ENCODE assay signal across 17 cellular contexts in the genomic region with DNA sequence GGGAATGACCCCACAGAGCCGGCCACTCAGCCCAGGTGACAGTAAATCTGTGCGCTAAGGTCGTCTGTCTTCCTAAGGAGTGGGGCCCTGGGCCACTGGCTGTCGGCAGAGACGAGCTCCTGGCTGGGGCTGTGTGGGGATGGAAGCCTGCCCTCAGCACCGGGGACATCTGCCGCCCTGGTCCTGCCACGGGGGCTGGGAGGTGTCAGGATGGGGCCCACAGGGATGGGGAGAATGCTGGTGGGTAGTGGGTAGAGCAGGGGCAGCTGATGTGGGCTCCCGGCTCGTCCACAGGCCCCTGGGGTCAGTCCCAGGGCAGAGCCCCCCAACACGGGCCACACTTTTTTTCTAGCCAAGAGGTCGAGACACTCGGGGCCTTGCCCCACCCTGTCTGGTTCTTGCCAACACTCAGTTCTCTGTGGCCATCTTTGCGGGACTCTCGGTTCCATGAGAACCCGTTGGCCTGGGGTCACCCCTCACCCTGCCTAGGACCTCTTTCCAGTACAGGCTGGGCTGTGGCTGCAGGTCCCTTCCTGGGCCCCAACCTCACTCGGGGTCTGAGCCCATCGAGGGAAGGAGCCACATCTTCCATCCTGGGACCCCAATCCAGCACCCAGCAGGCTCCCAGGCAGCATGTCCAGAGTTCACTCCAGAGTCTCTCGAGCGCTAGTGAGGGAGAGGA. TPM values are rescaled to one million over a fixed set of nuclear protein-coding genes. Genes with fewer than 3 reads are reported as not detected.
DNase-seq lines count a peak whose midpoint lies in the region; ATAC-seq, FAIRE-seq and TF ChIP-seq lines count a peak whose summit lies in the region.
"Had no signal": no experiment of that assay in that cellular context is flagged by ENCODE, and none has a peak within 500 bp of the region (broad histone marks: within the 10 kb centered on the region; RNA-seq: fewer than 3 reads in every experiment).

No MANE protein-coding gene starts in this region.

- H3K36me3 ChIP-seq in kidney (ENCODE audit: control insufficient read depth in 1 of 2, insufficient read depth in 2 of 2, low read length in 2 of 2): no peaks in the 10 kb centered on the region
- H3K36me3 ChIP-seq in PC-9 (ENCODE audit: low read depth): no peaks in the 10 kb centered on the region
- H3K36me3 ChIP-seq: BE2C, Peyer's patch had no signal

- BruUV-seq in PC-9 (replicated peaks; lab: Mats Ljungman, UMichigan): no TSS peak

- H3K27ac ChIP-seq in kidney (ENCODE audit: low read depth in 2 of 2, low read length in 2 of 2): no peak overlapping the region
- H3K27ac ChIP-seq in PC-9: no peak overlapping the region
- H3K27ac ChIP-seq: Peyer's patch had no signal

- no peak overlapping the region for H2AFZ ChIP-seq in PC-9

- TF ChIP-seq CTCF in kidney (IDR thresholded peaks at IDR 0.05; ENCODE audit: borderline replicate concordance, extremely low read depth, insufficient read depth): no peak
- no peak for TF ChIP-seq CTCF in PC-9 (conservative IDR thresholded peaks at IDR 0.05)

- intact Hi-C loops in Right ventricle myocardium inferior (cut with DNase I) (no loop called here), left ventricle myocardium superior (cut with micrococcal nuclease) (no loop called here), kidney (cut with DNase I) (no loop called here), posterior vena cava (cut with DNase I) (loop anchor here in 1 of 2 donors (10.0 kb wide), 1 partner anchor 76 kb away; the partner anchor contains the start of gene FAM163B), PC-9 (cut with micrococcal nuclease; ENCODE audit: unreplicated experiment) (no loop called here)

- no peaks in the 10 kb centered on the region for H3K79me2 ChIP-seq in PC-9 (ENCODE audit: low read depth)

- H3K4me1 ChIP-seq in kidney (ENCODE audit: control insufficient read depth in 1 of 2, insufficient read depth in 1 of 2, low read depth in 1 of 2, low read length in 2 of 2) (peaks cover 5 to 8% of the 10 kb centered on the region in 2 donors), PC-9 (replicated peaks; ENCODE audit: insufficient read depth) (no peaks in the 10 kb centered on the region)

- no peaks in the 10 kb centered on the region for H3K9me2 ChIP-seq in PC-9 (ENCODE audit: insufficient read depth)

- no peak overlapping the region for H3K4me3 ChIP-seq in kidney (ENCODE audit: low read length in 2 of 2)
- no peak overlapping the region for H3K4me3 ChIP-seq in PC-9
- H3K4me3 ChIP-seq: K562, Peyer's patch had no signal

- peaks cover 52 to 74% (median 64%) of the 10 kb centered on the region in 3 donors for H3K4me1 Mint-ChIP-seq in T-cell

- no peaks in the 10 kb centered on the region for H3K9me3 Mint-ChIP-seq in T-cell

- H3K9me3 ChIP-seq in kidney (ENCODE audit: control insufficient read depth in 1 of 2, low read length in 2 of 2): no peaks in the 10 kb centered on the region
- no peaks in the 10 kb centered on the region for H3K9me3 ChIP-seq in PC-9 (ENCODE audit: insufficient read depth, low read depth)
- H3K9me3 ChIP-seq: BE2C, Peyer's patch had no signal

- H3K4me3 Mint-ChIP-seq in T-cell: no peak overlapping the region

- peaks cover 94% of the 10 kb centered on the region for H3K27me3 ChIP-seq in PC-9 (ENCODE audit: insufficient read depth, low read depth)
- H3K27me3 ChIP-seq: BE2C, Peyer's patch had no signal

- peak; percentile 39 for DNase-seq in Right ventricle myocardium inferior (ENCODE audit: missing footprints)
- no peak for DNase-seq in left ventricle myocardium superior
- DNase-seq in T-cell: no peak
- peak; percentile 55 for DNase-seq in kidney
- DNase-seq in posterior vena cava (ENCODE audit: low spot score): peak; percentile 77
- no peak for DNase-seq in PC-9
- DNase-seq: DMS79 treated with DMSO at 0.1 percent for 48 hours, NCI-H1092 treated with DMSO at 0.1 percent for 48 hours, NCI-H146, Peyer's patch had no signal

- FAIRE-seq in kidney (lab: Jason Lieb, UNC): no peak
- FAIRE-seq: H54, K562 had no signal

- H4K20me1 ChIP-seq in PC-9 (ENCODE audit: insufficient read depth): no peaks in the 10 kb centered on the region

- no peaks in the 10 kb centered on the region for H3F3A ChIP-seq in PC-9 (ENCODE audit: insufficient read depth, low read depth)

- POLR2A ChIA-PET in T-cell (lab: Charles Lee): no interaction called here
- POLR2A ChIA-PET in PC-9 (lab: Charles Lee; ENCODE audit: unreplicated experiment): no interaction called here

- peak overlapping the region; percentile 6 to 52 for H3K27ac Mint-ChIP-seq in T-cell

- H3K4me2 ChIP-seq in PC-9: no peak overlapping the region

- CTCF ChIA-PET in T-cell (lab: Charles Lee) (no interaction called here), PC-9 (lab: Charles Lee) (interaction anchor here (0.6 kb wide), 1 partner anchor 14 kb away, joined by 12 read pairs; no protein-coding TSS in a partner anchor)

- H3K27me3 Mint-ChIP-seq in T-cell: no peaks in the 10 kb centered on the region

- H3K9ac ChIP-seq in kidney (ENCODE audit: low read length in 2 of 2): no peak overlapping the region

- ATAC-seq in Right ventricle myocardium inferior (no peak), left ventricle myocardium superior (no peak), T-cell (replicated peaks in 1 of 4) (no peak), GM21825 (IDR thresholded peaks at IDR 0.05; ENCODE audit: unreplicated experiment) (no peak), HG03469 (IDR thresholded peaks at IDR 0.05; ENCODE audit: unreplicated experiment) (no peak)
- ATAC-seq: K562 had no signal

- H3K36me3 Mint-ChIP-seq in T-cell: no peaks in the 10 kb centered on the region

RNA-seq across cellular contexts. Expression of gene DBH, which starts 45.0 kb away (rescaled TPM):
- total RNA-seq in Right ventricle myocardium inferior: not detected
- total RNA-seq in left ventricle myocardium superior: not detected
- under 1 TPM; 0.26 to 0.82 (median 0.32) TPM for total RNA-seq in T-cell
- total RNA-seq in kidney: not detected
- polyA plus RNA-seq in kidney (ENCODE audit: insufficient read depth, low read depth, low replicate concordance): 0.39 TPM
- not detected for total RNA-seq in posterior vena cava
- total RNA-seq in PC-9 (2021): not detected in 2 replicates
- total RNA-seq: A172, K562, NCI-H460, Peyer's patch had no signal
- polyA plus RNA-seq: K562 had no signal

RNA-seq across cellular contexts. Expression of gene SARDH, which starts 57.0 kb away (rescaled TPM):
- total RNA-seq in Right ventricle myocardium inferior (0.41 TPM), left ventricle myocardium superior (0.64 TPM), T-cell (10 to 100 TPM in 4 of 5 donors, 1 to 10 TPM in 1; 8.8 to 34.4 (median 23.8) TPM), kidney (4.6 TPM), posterior vena cava (1 to 10 TPM in 1 of 2 donors, under 1 TPM in 1; 0.62 to 1.8 TPM), PC-9 (2021) (9.9 and 11.3 TPM in 2 replicates)
- 12.0 TPM for polyA plus RNA-seq in kidney (ENCODE audit: insufficient read depth, low read depth, low replicate concordance)
- total RNA-seq: K562 had no signal

Comparison
In these comparisons a context has a peak if more than half of its experiments do, and no peak if none do; other contexts are left out.
1. DNase-seq: peak in Right ventricle myocardium inferior (single experiment), kidney (single experiment) and posterior vena cava (single experiment); none in left ventricle myocardium superior (single experiment), T-cell (0 of 34) and PC-9 (0 of 2).